3 cellular contexts compared by ENCODE assay signal in the genomic region with DNA sequence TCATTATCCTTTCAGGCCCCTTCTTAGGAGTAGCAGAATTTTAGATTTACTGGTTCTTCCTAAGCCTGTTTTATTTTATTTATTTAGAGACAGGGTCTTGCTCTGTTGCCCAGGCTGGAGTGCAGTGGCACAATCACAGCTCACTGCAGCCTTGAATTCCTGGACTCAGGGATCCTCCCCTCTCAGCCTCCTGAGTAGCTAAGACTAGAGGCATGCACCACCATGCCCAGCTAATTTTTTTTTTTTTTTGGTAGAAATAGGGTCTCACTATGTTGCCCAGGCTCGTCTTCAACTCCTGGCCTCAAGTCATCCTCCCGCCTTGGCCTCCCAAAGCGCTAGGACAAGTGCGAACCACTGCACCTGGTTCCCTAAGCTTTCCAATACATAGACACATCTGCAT. TPM values are rescaled to one million over a fixed set of nuclear protein-coding genes. Genes with fewer than 3 reads are reported as not detected.
"Had no signal": no experiment of that assay in that cellular context is flagged by ENCODE, and none has a peak within 500 bp of the region (broad histone marks: within the 10 kb centered on the region; RNA-seq: fewer than 3 reads in every experiment).

No MANE protein-coding gene starts in this region.

RNA-seq across cellular contexts. Expression of gene SEC14L5, which starts 28.5 kb away (rescaled TPM):
- total RNA-seq: chondrocyte, glomerular endothelial cell, kidney epithelial cell had no signal
